Comparison of ENCODE assay signal across 30 cellular contexts in genomic region chr10:130439796-130440195, GRCh38.
"Had no signal": no experiment of that assay in that cellular context is flagged by ENCODE, and none has a peak within 500 bp of the region (broad histone marks: within the 10 kb centered on the region; RNA-seq: fewer than 3 reads in every experiment).

No MANE protein-coding gene starts in this region.

- H3K4me1 Mint-ChIP-seq: activated CD4-positive, alpha-beta T cell treated with anti-CD3 and anti-CD28 coated beads, Interleukin-2, amount 10 ng/mL, durations not matched to agents 24 days and 14 days; activated naive CD8-positive, alpha-beta T cell treated with anti-CD3 and anti-CD28 coated beads for 36 hours; activated T-helper 17 cell treated with anti-CD3 and anti-CD28 coated beads, Interleukin-2, amount 50 U/mL, for 72 hours had no signal

- ATAC-seq: activated CD8-positive, alpha-beta T cell treated with anti-CD3 and anti-CD28 coated beads for 36 hours; activated T-cell treated with anti-CD3 and anti-CD28 coated beads, Interleukin-2, amount 50 U/mL, for 72 hours; activated T-helper 17 cell treated with anti-CD3 and anti-CD28 coated beads, Interleukin-2, amount 50 U/mL, for 72 hours; K562; PC-3 had no signal

- H3K9me3 Mint-ChIP-seq: activated CD4-positive, alpha-beta T cell treated with anti-CD3 and anti-CD28 coated beads, Interleukin-2, amount 10 ng/mL, durations not matched to agents 24 days and 14 days; activated T-helper 17 cell treated with anti-CD3 and anti-CD28 coated beads, Interleukin-2, amount 50 U/mL, for 72 hours had no signal

- H3K27ac ChIP-seq: brain microvascular endothelial cell, cardiac muscle cell, RWPE1 had no signal

- H3K36me3 Mint-ChIP-seq: activated naive CD8-positive, alpha-beta T cell treated with anti-CD3 and anti-CD28 coated beads for 36 hours had no signal

- DNase-seq: activated CD4-positive, alpha-beta T cell treated with anti-CD3 and anti-CD28 coated beads, Interleukin-2, amount 10 ng/mL, durations not matched to agents 24 days and 14 days; activated CD4-positive, alpha-beta T cell treated with anti-CD3 and anti-CD28 coated beads, Interleukin-2, amount 50 U/mL, for 4 hours; activated CD8-positive, alpha-beta T cell treated with anti-CD3 and anti-CD28 coated beads for 36 hours; activated effector memory CD4-positive, alpha-beta T cell treated with anti-CD3 and anti-CD28 coated beads, Interleukin-2, amount 50 U/mL, for 16 hours; activated naive CD4-positive, alpha-beta T cell; activated naive CD4-positive, alpha-beta T cell treated with anti-CD3 and anti-CD28 coated beads, Interleukin-2, amount 50 U/mL, for 16 hours; activated naive CD8-positive, alpha-beta T cell treated with anti-CD3 and anti-CD28 coated beads for 36 hours; activated T-cell treated with anti-CD3 and anti-CD28 coated beads, Interleukin-2, amount 50 U/mL, for 1 hour; activated T-cell treated with anti-CD3 and anti-CD28 coated beads, Interleukin-2, amount 50 U/mL, for 72 hours; amniotic stem cell; aorta; brain microvascular endothelial cell; IMR-90; NCI-H1105; NCI-H1417 treated with DMSO at 0.1 percent for 48 hours; NCI-H187 treated with DMSO at 0.1 percent for 48 hours; NCI-H2081; NCI-H226; NCI-H446 treated with DMSO at 0.1 percent for 48 hours; NCI-H524; NCI-H69; NCI-H82; NK-92 treated with Interleukin-12 subunit alpha and Interleukin-12 subunit beta, amount 100 ng/mL, for 24 hours; PC-3; Right ventricle myocardium superior; T1000 had no signal

- H3K27me3 Mint-ChIP-seq: activated CD4-positive, alpha-beta T cell treated with anti-CD3 and anti-CD28 coated beads, Interleukin-2, amount 10 ng/mL, durations not matched to agents 24 days and 14 days; activated CD8-positive, alpha-beta T cell treated with anti-CD3 and anti-CD28 coated beads for 36 hours; activated T-helper 17 cell treated with anti-CD3 and anti-CD28 coated beads, Interleukin-2, amount 50 U/mL, for 72 hours had no signal

- H3K27ac Mint-ChIP-seq: activated CD4-positive, alpha-beta T cell treated with anti-CD3 and anti-CD28 coated beads, Interleukin-2, amount 10 ng/mL, durations not matched to agents 24 days and 14 days; activated CD8-positive, alpha-beta T cell treated with anti-CD3 and anti-CD28 coated beads for 36 hours; activated naive CD8-positive, alpha-beta T cell treated with anti-CD3 and anti-CD28 coated beads for 36 hours; activated T-cell treated with anti-CD3 and anti-CD28 coated beads, Interleukin-2, amount 50 U/mL, for 72 hours; activated T-helper 17 cell treated with anti-CD3 and anti-CD28 coated beads, Interleukin-2, amount 50 U/mL, for 72 hours had no signal

- H3K36me3 ChIP-seq: brain microvascular endothelial cell, cardiac muscle cell had no signal

- H3K4me3 ChIP-seq: cardiac muscle cell, K562 had no signal

- H3K4me3 Mint-ChIP-seq: activated CD4-positive, alpha-beta T cell treated with anti-CD3 and anti-CD28 coated beads, Interleukin-2, amount 10 ng/mL, durations not matched to agents 24 days and 14 days; activated CD8-positive, alpha-beta T cell treated with anti-CD3 and anti-CD28 coated beads for 36 hours; activated naive CD8-positive, alpha-beta T cell treated with anti-CD3 and anti-CD28 coated beads for 36 hours; activated T-cell treated with anti-CD3 and anti-CD28 coated beads, Interleukin-2, amount 50 U/mL, for 72 hours; activated T-helper 17 cell treated with anti-CD3 and anti-CD28 coated beads, Interleukin-2, amount 50 U/mL, for 72 hours had no signal

- H3K27me3 ChIP-seq: brain microvascular endothelial cell, cardiac muscle cell had no signal
